23 cellular contexts compared by ENCODE assay signal in genomic region chr5:33036128-33036527, GRCh38.
DNase-seq lines count a peak whose midpoint lies in the region; ATAC-seq and TF ChIP-seq lines count a peak whose summit lies in the region.
"Had no signal": no experiment of that assay in that cellular context is flagged by ENCODE, and none has a peak within 500 bp of the region (broad histone marks: within the 10 kb centered on the region; RNA-seq: fewer than 3 reads in every experiment).

No MANE protein-coding gene starts in this region.

- CTCF ChIA-PET in Caco-2 (lab: Charles Lee): no interaction called here

- H3K4me1 Mint-ChIP-seq in Caco-2 (ENCODE audit: low read depth, unreplicated experiment): no peaks in the 10 kb centered on the region
- H3K4me1 Mint-ChIP-seq: CD14-positive monocyte; CD8-positive, alpha-beta memory T cell had no signal

- BruUV-seq in Caco-2 (replicated peaks; lab: Mats Ljungman, UMichigan): no TSS peak

- H3K9me3 ChIP-seq in mucosa of descending colon: peaks cover 11% of the 10 kb centered on the region
- peaks cover 3% of the 10 kb centered on the region; the same call in 1 of the 2 replicates for H3K9me3 ChIP-seq in Caco-2
- H3K9me3 ChIP-seq: BE2C had no signal

- H3K4me1 ChIP-seq in mucosa of descending colon (ENCODE audit: low read depth): peaks cover 26% of the 10 kb centered on the region
- no peaks in the 10 kb centered on the region for H3K4me1 ChIP-seq in Caco-2
- H3K4me1 ChIP-seq: BE2C; BLaER1 treated with 17β-estradiol and CSF1 and Interleukin-3, amounts not matched to agents 10 nM and 100 nM had no signal

- DNase-seq in NCI-H82 (lab: John Stamatoyannopoulos, UW) (peak; percentile 1), NCI-H82 treated with DMSO at 0.1 percent for 48 hours (lab: John Stamatoyannopoulos, UW; ENCODE audit: unreplicated experiment) (no peak), kidney tubule cell (ENCODE audit: low spot score) (peak; percentile 13), mucosa of descending colon (peak in 1 of 3 donors; percentile 66), caudate nucleus (lab: John Stamatoyannopoulos, UW) (no peak), GF-D8 (lab: John Stamatoyannopoulos, UW) (no peak), Caco-2 (no peak)
- DNase-seq: ACHN; AML-193; BE2C; Calu3; CD4-positive, alpha-beta T cell; CD8-positive, alpha-beta memory T cell; DMS53; DND-41; GOT3; H7; HCEC 1CT had no signal

- ATAC-seq in mucosa of descending colon (peak; percentile 77), GM21576 (IDR thresholded peaks at IDR 0.05; ENCODE audit: unreplicated experiment) (no peak)
- ATAC-seq: GM12878 had no signal

- no peak overlapping the region for H3K27ac ChIP-seq in caudate nucleus (ENCODE audit: low read depth, low read length)
- H3K27ac ChIP-seq: 22Rv1; BLaER1 treated with 17β-estradiol and CSF1 and Interleukin-3, amounts not matched to agents 10 nM and 100 nM had no signal

- H3K4me3 Mint-ChIP-seq in Caco-2 (ENCODE audit: unreplicated experiment): no peak overlapping the region
- H3K4me3 Mint-ChIP-seq: CD14-positive monocyte; CD4-positive, alpha-beta T cell; CD8-positive, alpha-beta memory T cell had no signal

- no peaks in the 10 kb centered on the region for H3K27me3 Mint-ChIP-seq in Caco-2 (ENCODE audit: insufficient read depth, unreplicated experiment)
- H3K27me3 Mint-ChIP-seq: CD4-positive, alpha-beta T cell; CD8-positive, alpha-beta memory T cell had no signal

- no peaks in the 10 kb centered on the region for H3K27me3 ChIP-seq in Caco-2 (replicated peaks; ENCODE audit: control insufficient read depth, insufficient read depth, low read length)
- H3K27me3 ChIP-seq: BE2C; BLaER1 treated with 17β-estradiol and CSF1 and Interleukin-3, amounts not matched to agents 10 nM and 100 nM had no signal

- H3K4me3 ChIP-seq in mucosa of descending colon (no peak overlapping the region), Caco-2 (ENCODE audit: low read depth, low read length) (no peak overlapping the region)
- H3K4me3 ChIP-seq: BLaER1 treated with 17β-estradiol and CSF1 and Interleukin-3, amounts not matched to agents 10 nM and 100 nM; GM12878 had no signal

- no peak for TF ChIP-seq CTCF in mucosa of descending colon (IDR thresholded peaks at IDR 0.05)
- TF ChIP-seq CTCF in Caco-2 (IDR thresholded peaks at IDR 0.05; ENCODE audit: insufficient read depth in 1 of 2, low read depth in 1 of 2, low read length in 1 of 2, severe bottlenecking in 1 of 2, unreplicated experiment in 1 of 2): no peak

- H3K27ac Mint-ChIP-seq in Caco-2 (ENCODE audit: unreplicated experiment): no peak overlapping the region
- H3K27ac Mint-ChIP-seq: CD14-positive monocyte; CD4-positive, alpha-beta T cell; CD8-positive, alpha-beta memory T cell had no signal

- no peaks in the 10 kb centered on the region for H3K9me3 Mint-ChIP-seq in Caco-2 (ENCODE audit: unreplicated experiment)

- no peaks in the 10 kb centered on the region for H3K36me3 ChIP-seq in mucosa of descending colon (ENCODE audit: low read depth)
- H3K36me3 ChIP-seq in Caco-2 (ENCODE audit: control insufficient read depth, insufficient read depth, low read length): no peaks in the 10 kb centered on the region
- H3K36me3 ChIP-seq: BE2C; BLaER1 treated with 17β-estradiol and CSF1 and Interleukin-3, amounts not matched to agents 10 nM and 100 nM had no signal

- H3K36me3 Mint-ChIP-seq in Caco-2 (ENCODE audit: insufficient read depth, unreplicated experiment): no peaks in the 10 kb centered on the region
- H3K36me3 Mint-ChIP-seq: CD14-positive monocyte; CD8-positive, alpha-beta memory T cell had no signal

- POLR2A ChIA-PET in Caco-2 (lab: Charles Lee): no interaction called here

- intact Hi-C loops in mucosa of descending colon (cut with DNase I, micrococcal nuclease) (no loop called here), Caco-2 (cut with micrococcal nuclease; ENCODE audit: unreplicated experiment) (no loop called here)

Comparison
In these comparisons a context has a peak if more than half of its experiments do, and no peak if none do; other contexts are left out.
1. DNase-seq: peak in NCI-H82 (single experiment) and kidney tubule cell (single experiment); none in NCI-H82 treated with DMSO at 0.1 percent for 48 hours (single experiment), caudate nucleus (0 of 61), GF-D8 (single experiment) and Caco-2 (0 of 2).